Comparison of ENCODE assay signal across 8 cellular contexts in the genomic region with DNA sequence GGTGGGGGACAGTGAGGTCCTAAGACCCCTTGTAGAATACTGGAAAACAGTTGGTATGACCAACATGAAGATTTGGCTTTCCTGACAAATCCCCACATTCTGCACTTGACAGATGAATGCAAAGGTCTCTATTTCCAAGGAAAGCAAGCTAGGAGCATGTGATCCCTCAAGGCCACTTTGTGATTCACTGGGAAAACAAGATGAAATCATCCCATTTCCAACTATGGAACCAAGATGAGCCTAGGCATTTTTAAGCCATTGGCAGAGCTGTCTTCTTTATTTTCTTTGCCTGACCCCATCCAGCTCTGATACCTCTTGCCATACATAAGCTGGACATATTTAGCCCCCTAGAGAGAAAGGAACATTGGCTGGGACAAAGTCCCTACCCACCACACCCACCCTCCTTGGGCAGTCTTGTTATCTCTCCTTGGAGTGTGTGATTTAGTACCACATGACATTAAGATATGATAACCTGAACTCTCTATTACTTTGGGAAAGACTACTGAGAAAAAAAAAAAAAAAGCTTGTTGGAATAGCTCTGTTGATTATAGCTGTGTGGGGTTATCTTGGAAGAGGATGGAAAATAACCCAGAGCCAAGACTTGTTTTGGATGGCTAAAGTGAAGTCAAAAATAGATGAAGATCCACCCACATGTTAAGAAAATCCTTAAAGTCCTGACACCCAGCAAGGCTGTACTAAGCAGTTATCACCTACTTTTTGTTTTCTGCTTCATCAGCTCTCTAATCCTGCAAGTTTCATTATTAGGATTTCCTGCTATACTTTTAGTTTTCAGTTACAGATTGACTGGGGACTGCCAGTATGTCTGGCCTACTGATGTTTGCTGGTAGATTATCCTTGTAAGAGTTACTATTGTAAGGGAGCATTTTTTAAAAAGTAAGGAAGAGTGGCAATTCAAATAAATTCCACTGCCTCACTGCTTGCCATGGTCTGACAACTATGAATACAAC.
DNase-seq lines count a peak whose midpoint lies in the region; ATAC-seq and TF ChIP-seq lines count a peak whose summit lies in the region.

No MANE protein-coding gene starts in this region.

- H3K9ac ChIP-seq in MM.1S (ENCODE audit: low read length) (peak overlapping the region; percentile 21; the same call in 1 of the 2 replicates), parathyroid adenoma (no peak overlapping the region)

- H3K4me3 Mint-ChIP-seq in activated naive CD4-positive, alpha-beta T cell treated with anti-CD3 and anti-CD28 coated beads, Interleukin-2, amount 10 ng/mL, durations not matched to agents 7 days and 5 days, result no peak overlapping the region

- H3K4me1 ChIP-seq in MM.1S (ENCODE audit: low read length) (peaks cover 56% of the 10 kb centered on the region), parathyroid adenoma (no peaks in the 10 kb centered on the region)

- H3K4me2 ChIP-seq in MM.1S (ENCODE audit: low read depth, low read length), result peak overlapping the region; percentile 42
- no peak overlapping the region for H3K4me2 ChIP-seq in parathyroid adenoma (ENCODE audit: low read length)

- no peaks in the 10 kb centered on the region for H4K20me1 ChIP-seq in MM.1S (ENCODE audit: insufficient read depth, low read length)

- H3K36me3 ChIP-seq in MM.1S (replicated peaks; ENCODE audit: insufficient read depth, low read length) (no peaks in the 10 kb centered on the region), parathyroid adenoma (ENCODE audit: control insufficient read depth, insufficient read depth, low read length) (no peaks in the 10 kb centered on the region)

- peaks cover 12% of the 10 kb centered on the region for H3F3A ChIP-seq in MM.1S (ENCODE audit: insufficient read depth, low read length)

- H3K4me3 ChIP-seq in MM.1S (ENCODE audit: low read length) (no peak overlapping the region), parathyroid adenoma (ENCODE audit: low read depth, low read length) (no peak overlapping the region)

- no peaks in the 10 kb centered on the region for H3K9me3 Mint-ChIP-seq in activated naive CD4-positive, alpha-beta T cell treated with anti-CD3 and anti-CD28 coated beads, Interleukin-2, amount 10 ng/mL, durations not matched to agents 7 days and 5 days

- H2AFZ ChIP-seq in MM.1S (ENCODE audit: low read length), result 0 out of 2 replicates have a peak overlapping the region, but pooled peaks have one; percentile 13
- no peak overlapping the region for H2AFZ ChIP-seq in parathyroid adenoma

- H3K4me1 Mint-ChIP-seq in activated naive CD4-positive, alpha-beta T cell treated with anti-CD3 and anti-CD28 coated beads, Interleukin-2, amount 10 ng/mL, durations not matched to agents 7 days and 5 days, result peaks cover 12% of the 10 kb centered on the region

- H3K27me3 Mint-ChIP-seq in activated naive CD4-positive, alpha-beta T cell treated with anti-CD3 and anti-CD28 coated beads, Interleukin-2, amount 10 ng/mL, durations not matched to agents 7 days and 5 days, result no peaks in the 10 kb centered on the region

- ATAC-seq in GM19025 (IDR thresholded peaks at IDR 0.05; ENCODE audit: low read depth, unreplicated experiment) (peak; percentile 62), HG02623 (IDR thresholded peaks at IDR 0.05; ENCODE audit: unreplicated experiment) (peak; percentile 82)

- H3K9me3 ChIP-seq in MM.1S (replicated peaks; ENCODE audit: insufficient read depth, low read length) (no peaks in the 10 kb centered on the region), parathyroid adenoma (ENCODE audit: control insufficient read depth, low read length) (no peaks in the 10 kb centered on the region)

- H3K79me2 ChIP-seq in MM.1S (ENCODE audit: low read length) (no peaks in the 10 kb centered on the region), parathyroid adenoma (no peaks in the 10 kb centered on the region)

- H3K27ac ChIP-seq in MM.1S (ENCODE audit: low read length) (peak overlapping the region; percentile 53; the same call in 1 of the 2 replicates), parathyroid adenoma (peak overlapping the region; percentile 2)

- H3K27ac Mint-ChIP-seq in activated naive CD4-positive, alpha-beta T cell treated with anti-CD3 and anti-CD28 coated beads, Interleukin-2, amount 10 ng/mL, durations not matched to agents 7 days and 5 days, result no peak overlapping the region

- no peaks in the 10 kb centered on the region for H3K36me3 Mint-ChIP-seq in activated naive CD4-positive, alpha-beta T cell treated with anti-CD3 and anti-CD28 coated beads, Interleukin-2, amount 10 ng/mL, durations not matched to agents 7 days and 5 days

- TF ChIP-seq CTCF in MM.1S (IDR thresholded peaks at IDR 0.05; ENCODE audit: low read length) (no peak), parathyroid adenoma (IDR thresholded peaks at IDR 0.05) (no peak)

- H3K27me3 ChIP-seq in MM.1S (replicated peaks; ENCODE audit: insufficient read depth, low read length) (no peaks in the 10 kb centered on the region), parathyroid adenoma (ENCODE audit: control insufficient read depth, insufficient read depth, low read length) (no peaks in the 10 kb centered on the region)

- no peaks in the 10 kb centered on the region for H3K9me2 ChIP-seq in MM.1S (replicated peaks; ENCODE audit: insufficient read depth, low read length)

- CTCF ChIA-PET in activated naive CD4-positive, alpha-beta T cell treated with anti-CD3 and anti-CD28 coated beads, Interleukin-2, amount 10 ng/mL, durations not matched to agents 7 days and 5 days (lab: Charles Lee), result interaction anchor here (0.7 to 1.1 kb wide), 2 partner anchors 8 to 748 kb away, joined by 3 to 4 read pairs; no protein-coding TSS in a partner anchor

- DNase-seq in MM.1S, result peak; percentile 66
- DNase-seq in NCI-H82 treated with DMSO at 0.1 percent for 48 hours (lab: John Stamatoyannopoulos, UW; ENCODE audit: unreplicated experiment), result no peak
- no peak for DNase-seq in activated naive CD4-positive, alpha-beta T cell treated with anti-CD3 and anti-CD28 coated beads, Interleukin-2, amount 10 ng/mL, durations not matched to agents 7 days and 5 days
- no peak for DNase-seq in NCI-H2171 (lab: John Stamatoyannopoulos, UW)
- no peak for DNase-seq in KG1 (lab: John Stamatoyannopoulos, UW)
